ENCODE assay signal across 27 cellular contexts in genomic region chr12:31557707-31558106, GRCh38. TPM values are rescaled to one million over a fixed set of nuclear protein-coding genes. Genes with fewer than 3 reads are reported as not detected.
"Had no signal": no experiment of that assay in that cellular context is flagged by ENCODE, and none has a peak within 500 bp of the region (broad histone marks: within the 10 kb centered on the region; RNA-seq: fewer than 3 reads in every experiment).

No MANE protein-coding gene starts in this region.

- ATAC-seq: mucosa of descending colon; naive thymus-derived CD4-positive, alpha-beta T cell; natural killer cell treated with Interleukin-12 subunit alpha and Interleukin-12 subunit beta and Interleukin-15 and Interleukin-18, amount 100 ng/mL, for 72 hours; pancreas; right cardiac atrium; sciatic nerve; stimulated activated naive B cell treated with anti-CD40 and anti-IgM and Interleukin-4, amounts not matched to agents 10 μg/mL and 1 μg/mL and 100 μg/mL, for 72 hours; stimulated activated naive CD8-positive, alpha-beta T cell treated with anti-CD3 and anti-CD28 coated beads, Interleukin-15, Interleukin-2, amounts not matched to agents 100 U/mL and 50 U/mL, for 24 hours had no signal

- H3K27me3 ChIP-seq: pancreas, stomach, testis, thyroid gland, transverse colon, upper lobe of left lung had no signal

- H3K27me3 Mint-ChIP-seq: stimulated activated naive B cell treated with anti-CD40 and anti-IgM and Interleukin-4, amounts not matched to agents 10 μg/mL and 1 μg/mL and 100 μg/mL, for 72 hours had no signal

- H3K36me3 ChIP-seq: left ventricle myocardium inferior, pancreas, prostate gland, stomach, thyroid gland, transverse colon, upper lobe of left lung had no signal

- H3K4me3 Mint-ChIP-seq: natural killer cell treated with Interleukin-12 subunit alpha and Interleukin-12 subunit beta and Interleukin-15 and Interleukin-18, amount 100 ng/mL, for 72 hours; stimulated activated naive B cell treated with anti-CD40 and anti-IgM and Interleukin-4, amounts not matched to agents 10 μg/mL and 1 μg/mL and 100 μg/mL, for 72 hours had no signal

- DNase-seq: hypothalamus; islet precursor cell; left ventricle myocardium inferior; mesendoderm; midbrain; mucosa of descending colon; naive thymus-derived CD4-positive, alpha-beta T cell; pancreas; posterior cingulate gyrus; retina; right cardiac atrium; stimulated activated CD4-positive, alpha-beta T cell treated with anti-CD3 and anti-CD28 coated beads, Interleukin-12 subunit alpha, Interleukin-12 subunit beta, amount 100 ng/mL, for 4 hours; stimulated activated CD4-positive, alpha-beta T cell treated with anti-CD3 and anti-CD28 coated beads, Interleukin-15, amount 100 ng/mL, for 24 hours; stimulated activated CD4-positive, alpha-beta T cell treated with anti-CD3 and anti-CD28 coated beads, Interleukin-2, amount 100 ng/mL, for 24 hours; stimulated activated CD4-positive, alpha-beta T cell treated with anti-CD3 and anti-CD28 coated beads, Interleukin-4, amount 100 ng/mL, for 1 hour; stimulated activated naive B cell treated with anti-CD40 and anti-IgM and Interleukin-4, amounts not matched to agents 10 μg/mL and 1 μg/mL and 100 μg/mL, for 72 hours; stimulated activated naive CD8-positive, alpha-beta T cell treated with anti-CD3 and anti-CD28 coated beads, Interleukin-15, Interleukin-2, amounts not matched to agents 100 U/mL and 50 U/mL, for 24 hours; stomach; testis; thyroid gland; transverse colon; upper lobe of left lung had no signal

- H3K27ac ChIP-seq: left ventricle myocardium inferior, pancreas, prostate gland, skin epidermis, stomach, testis, thyroid gland, transverse colon, upper lobe of left lung had no signal

- H3K4me1 Mint-ChIP-seq: naive thymus-derived CD4-positive, alpha-beta T cell had no signal

- H3K4me1 ChIP-seq: prostate gland, testis, thyroid gland, transverse colon, upper lobe of left lung had no signal

- H3K27ac Mint-ChIP-seq: naive thymus-derived CD4-positive, alpha-beta T cell; natural killer cell treated with Interleukin-12 subunit alpha and Interleukin-12 subunit beta and Interleukin-15 and Interleukin-18, amount 100 ng/mL, for 72 hours; stimulated activated naive B cell treated with anti-CD40 and anti-IgM and Interleukin-4, amounts not matched to agents 10 μg/mL and 1 μg/mL and 100 μg/mL, for 72 hours had no signal

- FAIRE-seq: pancreas had no signal

- H3K4me3 ChIP-seq: left ventricle myocardium inferior, lung, mucosa of descending colon, pancreas, prostate gland, skin epidermis, stomach, testis, thyroid gland, transverse colon, upper lobe of left lung had no signal

- H3K9me3 ChIP-seq: mucosa of descending colon, pancreas, prostate gland, testis, thyroid gland, transverse colon had no signal

RNA-seq across cellular contexts. Expression of gene DENND5B, which starts 33.2 kb away (rescaled TPM):
- polyA plus RNA-seq: naive thymus-derived CD4-positive, alpha-beta T cell had no signal
